8 cellular contexts compared by ENCODE assay signal in genomic region chr1:12144236-12144635, GRCh38. TPM values are rescaled to one million over a fixed set of nuclear protein-coding genes. Genes with fewer than 3 reads are reported as not detected.
DNase-seq lines count a peak whose midpoint lies in the region; ATAC-seq and TF ChIP-seq lines count a peak whose summit lies in the region.
"Had no signal": no experiment of that assay in that cellular context is flagged by ENCODE, and none has a peak within 500 bp of the region (broad histone marks: within the 10 kb centered on the region; RNA-seq: fewer than 3 reads in every experiment).

No MANE protein-coding gene starts in this region.

- H3K79me1 ChIP-seq in IMR-90 (ENCODE audit: low read depth in 1 of 2, low read length in 2 of 2) = no peaks in the 10 kb centered on the region

- peak overlapping the region; percentile 31 for H3K27ac ChIP-seq in IMR-90 (ENCODE audit: insufficient read depth, low read length)
- peak overlapping the region; percentile 57 for H3K27ac ChIP-seq in layer of hippocampus (ENCODE audit: low read depth, low read length)

- H3K4me3 ChIP-seq in IMR-90 (ENCODE audit: insufficient read depth, low read depth, low read length) = no peak overlapping the region

- H3K9me1 ChIP-seq in IMR-90 (ENCODE audit: insufficient read depth, low read length) = peaks cover 13% of the 10 kb centered on the region

- H3K36me3 Mint-ChIP-seq in activated CD4-positive, alpha-beta memory T cell treated with anti-CD3 and anti-CD28 coated beads, Interleukin-2, amount 10 ng/mL, durations not matched to agents 7 days and 5 days (ENCODE audit: low read depth) = peaks cover 36% of the 10 kb centered on the region
- no peaks in the 10 kb centered on the region for H3K36me3 Mint-ChIP-seq in stimulated activated naive B cell treated with anti-CD40 and anti-IgM and Interleukin-4, amounts not matched to agents 10 μg/mL and 1 μg/mL and 100 μg/mL, for 72 hours

- TF ChIP-seq RAD21 in IMR-90 (IDR thresholded peaks at IDR 0.05; ENCODE audit: low read length) = no peak

- peak overlapping the region; percentile 24; the same call in 1 of the 2 replicates for H4K91ac ChIP-seq in IMR-90 (ENCODE audit: insufficient read depth, low read depth, low read length)

- H2BK5ac ChIP-seq in IMR-90 (ENCODE audit: low read depth, low read length, poor library complexity, severe bottlenecking) = peak overlapping the region; percentile 14

- peak overlapping the region; percentile 11; the same call in 2 of the 3 replicates for H2BK15ac ChIP-seq in IMR-90 (ENCODE audit: low read depth, low read length)

- peak overlapping the region; percentile 0 to 74; a peak in 3 of 4 replicates for H4K8ac ChIP-seq in IMR-90 (ENCODE audit: low read depth in 2 of 2, low read length in 2 of 2)

- H3K14ac ChIP-seq in IMR-90 (replicated peaks; ENCODE audit: low read depth, low read length) = no peak overlapping the region

- H3K4me3 Mint-ChIP-seq in activated CD4-positive, alpha-beta memory T cell treated with anti-CD3 and anti-CD28 coated beads, Interleukin-2, amount 10 ng/mL, durations not matched to agents 7 days and 5 days = no peak overlapping the region
- no peak overlapping the region for H3K4me3 Mint-ChIP-seq in stimulated activated naive B cell treated with anti-CD40 and anti-IgM and Interleukin-4, amounts not matched to agents 10 μg/mL and 1 μg/mL and 100 μg/mL, for 72 hours

- no peak; the same call in 1 of the 2 replicates for ATAC-seq in IMR-90 (ENCODE audit: low read depth)
- no peak for ATAC-seq in stimulated activated naive B cell treated with anti-CD40 and anti-IgM and Interleukin-4, amounts not matched to agents 10 μg/mL and 1 μg/mL and 100 μg/mL, for 72 hours (replicated peaks)

- no peak overlapping the region for H2AFZ ChIP-seq in IMR-90 (replicated peaks; ENCODE audit: low read length, poor library complexity)

- H4K20me1 ChIP-seq in IMR-90 (ENCODE audit: insufficient read depth, low read length) = no peaks in the 10 kb centered on the region

- no peaks in the 10 kb centered on the region for H3K36me3 ChIP-seq in IMR-90 (ENCODE audit: control insufficient read depth, insufficient read depth, low read length)

- no peak for DNase-seq in IMR-90
- no peak for DNase-seq in activated CD4-positive, alpha-beta memory T cell treated with anti-CD3 and anti-CD28 coated beads, Interleukin-2, amount 10 ng/mL, durations not matched to agents 7 days and 5 days
- DNase-seq in stimulated activated naive B cell treated with anti-CD40 and anti-IgM and Interleukin-4, amounts not matched to agents 10 μg/mL and 1 μg/mL and 100 μg/mL, for 72 hours = no peak
- no peak for DNase-seq in activated gamma-delta T cell treated with Interleukin-2 at 50 U/mL for 16 hours
- no peak for DNase-seq in KG1 (lab: John Stamatoyannopoulos, UW)
- no peak for DNase-seq in UCSD-AML1 (lab: John Stamatoyannopoulos, UW; ENCODE audit: unreplicated experiment)
- DNase-seq: NCI-H526 had no signal

- H3K9me3 ChIP-seq in IMR-90 (ENCODE audit: control insufficient read depth, insufficient read depth, low read length) = no peaks in the 10 kb centered on the region

- CTCF ChIA-PET in IMR-90 (lab: Yijun Ruan, JAX) = no interaction called here
- CTCF ChIA-PET in activated CD4-positive, alpha-beta memory T cell treated with anti-CD3 and anti-CD28 coated beads, Interleukin-2, amount 10 ng/mL, durations not matched to agents 7 days and 5 days (lab: Charles Lee) = no interaction called here

- no peak for TF ChIP-seq CTCF in IMR-90 (conservative IDR thresholded peaks at IDR 0.05; ENCODE audit: low read depth, low read length)

- no peak overlapping the region for H3K23ac ChIP-seq in IMR-90 (ENCODE audit: low read depth, low read length)

- no peak overlapping the region for H2AK9ac ChIP-seq in IMR-90 (replicated peaks; ENCODE audit: low read depth, low read length, poor library complexity)

- no peak overlapping the region for H3K4me2 ChIP-seq in IMR-90 (ENCODE audit: low read depth, low read length)

- no peak overlapping the region for H3K9ac ChIP-seq in IMR-90 (ENCODE audit: low read depth, low read length)

- H4K5ac ChIP-seq in IMR-90 (ENCODE audit: low read depth, low read length) = no peak overlapping the region

- peaks cover 25% of the 10 kb centered on the region for H3K4me1 ChIP-seq in IMR-90 (ENCODE audit: control insufficient read depth, insufficient read depth, low read length)

- dilution Hi-C loops in IMR-90 (cut with HindIII; ENCODE audit: low sequenced_read_pairs, unreplicated experiment) = no loop called here

- TF ChIP-seq POLR2A in IMR-90 (IDR thresholded peaks at IDR 0.05; ENCODE audit: low read depth, low read length) = no peak

- H3K27me3 ChIP-seq in IMR-90 (ENCODE audit: control insufficient read depth, insufficient read depth, low read length) (no peaks in the 10 kb centered on the region), layer of hippocampus (ENCODE audit: control insufficient read depth, insufficient read depth, low read length) (no peaks in the 10 kb centered on the region)

- POLR2A ChIA-PET in IMR-90 (lab: Charles Lee; ENCODE audit: unreplicated experiment) = no interaction called here
- POLR2A ChIA-PET in activated CD4-positive, alpha-beta memory T cell treated with anti-CD3 and anti-CD28 coated beads, Interleukin-2, amount 10 ng/mL, durations not matched to agents 7 days and 5 days (lab: Charles Lee) = interaction anchor here (1.3 to 32.1 kb wide), 4 partner anchors 11 to 28 kb away, joined by 5 to 918 read pairs (median 27); partner anchors contain the start of gene TNFRSF1B

- peaks cover 62% of the 10 kb centered on the region for H3K4me1 Mint-ChIP-seq in activated CD4-positive, alpha-beta memory T cell treated with anti-CD3 and anti-CD28 coated beads, Interleukin-2, amount 10 ng/mL, durations not matched to agents 7 days and 5 days
- H3K4me1 Mint-ChIP-seq in stimulated activated naive B cell treated with anti-CD40 and anti-IgM and Interleukin-4, amounts not matched to agents 10 μg/mL and 1 μg/mL and 100 μg/mL, for 72 hours = peaks cover 54 to 97% of the 10 kb centered on the region in 2 donors

- peak overlapping the region; percentile 33; the same call in 1 of the 2 replicates for H2BK20ac ChIP-seq in IMR-90 (ENCODE audit: low read depth, low read length)

- H3K27ac Mint-ChIP-seq in activated CD4-positive, alpha-beta memory T cell treated with anti-CD3 and anti-CD28 coated beads, Interleukin-2, amount 10 ng/mL, durations not matched to agents 7 days and 5 days = peak overlapping the region; percentile 78
- peak overlapping the region; percentile 85 for H3K27ac Mint-ChIP-seq in stimulated activated naive B cell treated with anti-CD40 and anti-IgM and Interleukin-4, amounts not matched to agents 10 μg/mL and 1 μg/mL and 100 μg/mL, for 72 hours

- peak overlapping the region; percentile 41 for H2BK120ac ChIP-seq in IMR-90 (ENCODE audit: low read depth, low read length)

- BruUV-seq in IMR-90 (replicated peaks; lab: Mats Ljungman, UMichigan) = no TSS peak

- 90% methylated on average over 2 of the region's 8 CpGs; no CpG with 5 or more reads in 1 of the 2 experiments for WGBS in IMR-90 (ENCODE audit: extremely low coverage in 2 of 2, insufficient read length in 1 of 2), 2 experiments

- no peaks in the 10 kb centered on the region for H3K27me3 Mint-ChIP-seq in activated CD4-positive, alpha-beta memory T cell treated with anti-CD3 and anti-CD28 coated beads, Interleukin-2, amount 10 ng/mL, durations not matched to agents 7 days and 5 days
- H3K27me3 Mint-ChIP-seq in stimulated activated naive B cell treated with anti-CD40 and anti-IgM and Interleukin-4, amounts not matched to agents 10 μg/mL and 1 μg/mL and 100 μg/mL, for 72 hours = no peaks in the 10 kb centered on the region

- in situ Hi-C loops in IMR-90 (cut with MboI; ENCODE audit: low sequenced_read_pairs) = no loop called here

- intact Hi-C loops in IMR-90 (cut with micrococcal nuclease) = no loop called here

- peak overlapping the region; percentile 24 for H3K4ac ChIP-seq in IMR-90 (ENCODE audit: low read depth, low read length)

- no peaks in the 10 kb centered on the region for H3K9me3 Mint-ChIP-seq in activated CD4-positive, alpha-beta memory T cell treated with anti-CD3 and anti-CD28 coated beads, Interleukin-2, amount 10 ng/mL, durations not matched to agents 7 days and 5 days
- no peaks in the 10 kb centered on the region for H3K9me3 Mint-ChIP-seq in stimulated activated naive B cell treated with anti-CD40 and anti-IgM and Interleukin-4, amounts not matched to agents 10 μg/mL and 1 μg/mL and 100 μg/mL, for 72 hours

- H3K18ac ChIP-seq in IMR-90 (ENCODE audit: low read depth, low read length) = peak overlapping the region; percentile 8; the same call in 1 of the 2 replicates

- no peak overlapping the region for H3K56ac ChIP-seq in IMR-90 (ENCODE audit: extremely low read depth, insufficient read depth, low read length)

- peak overlapping the region; percentile 54 for H2AK5ac ChIP-seq in IMR-90 (ENCODE audit: low read depth, low read length)

TF ChIP-seq in IMR-90, 13 proteins besides CTCF, POLR2A, EP300 and RAD21:
- no peak for TF ChIP-seq NFE2L2 (IDR thresholded peaks at IDR 0.05; ENCODE audit: low read depth, low read length)
- TF ChIP-seq MAFK (IDR thresholded peaks at IDR 0.05; ENCODE audit: low read depth, low read length) = no peak
- TF ChIP-seq, protein P1, sequence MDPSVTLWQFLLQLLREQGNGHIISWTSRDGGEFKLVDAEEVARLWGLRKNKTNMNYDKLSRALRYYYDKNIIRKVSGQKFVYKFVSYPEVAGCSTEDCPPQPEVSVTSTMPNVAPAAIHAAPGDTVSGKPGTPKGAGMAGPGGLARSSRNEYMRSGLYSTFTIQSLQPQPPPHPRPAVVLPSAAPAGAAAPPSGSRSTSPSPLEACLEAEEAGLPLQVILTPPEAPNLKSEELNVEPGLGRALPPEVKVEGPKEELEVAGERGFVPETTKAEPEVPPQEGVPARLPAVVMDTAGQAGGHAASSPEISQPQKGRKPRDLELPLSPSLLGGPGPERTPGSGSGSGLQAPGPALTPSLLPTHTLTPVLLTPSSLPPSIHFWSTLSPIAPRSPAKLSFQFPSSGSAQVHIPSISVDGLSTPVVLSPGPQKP (IDR thresholded peaks at IDR 0.05; ENCODE audit: borderline replicate concordance, low read depth, low read length) = no peak
- TF ChIP-seq BHLHE40 (IDR thresholded peaks at IDR 0.05; ENCODE audit: low read depth, low read length) = no peak
- TF ChIP-seq CHD1 (IDR thresholded peaks at IDR 0.05; ENCODE audit: low read depth, low read length) = no peak
- TF ChIP-seq RCOR1 (IDR thresholded peaks at IDR 0.05; ENCODE audit: insufficient replicate concordance, low read length) = no peak

RNA-seq across cellular contexts. Expression of gene TNFRSF1B, which starts 22.6 kb away (rescaled TPM):
- total RNA-seq in IMR-90 (2012; rRNA removed) = 4.3 and 5.0 TPM in 2 replicates
- polyA plus RNA-seq in IMR-90 (2012; rRNA removed) = 8.6 and 8.9 TPM in 2 replicates
- 6.3 and 11.9 TPM in 2 replicates for polyA plus RNA-seq in IMR-90 (2012; cell fraction: cytosol; rRNA removed)
- polyA plus RNA-seq in IMR-90 (2012; cell fraction: nucleus; rRNA removed; ENCODE audit: low replicate concordance) = 4.3 and 6.7 TPM in 2 replicates
- total RNA-seq in activated CD4-positive, alpha-beta memory T cell treated with anti-CD3 and anti-CD28 coated beads, Interleukin-2, amount 10 ng/mL, durations not matched to agents 7 days and 5 days = 100 to 1,000 TPM; 434 to 447 TPM

Comparison
In these comparisons a context has a peak if more than half of its experiments do, and no peak if none do; other contexts are left out.
1. RNA of gene TNFRSF1B, which starts 22.6 kb away (total RNA-seq): 434 to 447 TPM in activated CD4-positive, alpha-beta memory T cell treated with anti-CD3 and anti-CD28 coated beads, Interleukin-2, amount 10 ng/mL, durations not matched to agents 7 days and 5 days; 4.3 to 5.0 TPM in IMR-90; every median in the first group is over 10 times any median in the second.